ENCODE assay signal across 1 cellular context in the genomic region with DNA sequence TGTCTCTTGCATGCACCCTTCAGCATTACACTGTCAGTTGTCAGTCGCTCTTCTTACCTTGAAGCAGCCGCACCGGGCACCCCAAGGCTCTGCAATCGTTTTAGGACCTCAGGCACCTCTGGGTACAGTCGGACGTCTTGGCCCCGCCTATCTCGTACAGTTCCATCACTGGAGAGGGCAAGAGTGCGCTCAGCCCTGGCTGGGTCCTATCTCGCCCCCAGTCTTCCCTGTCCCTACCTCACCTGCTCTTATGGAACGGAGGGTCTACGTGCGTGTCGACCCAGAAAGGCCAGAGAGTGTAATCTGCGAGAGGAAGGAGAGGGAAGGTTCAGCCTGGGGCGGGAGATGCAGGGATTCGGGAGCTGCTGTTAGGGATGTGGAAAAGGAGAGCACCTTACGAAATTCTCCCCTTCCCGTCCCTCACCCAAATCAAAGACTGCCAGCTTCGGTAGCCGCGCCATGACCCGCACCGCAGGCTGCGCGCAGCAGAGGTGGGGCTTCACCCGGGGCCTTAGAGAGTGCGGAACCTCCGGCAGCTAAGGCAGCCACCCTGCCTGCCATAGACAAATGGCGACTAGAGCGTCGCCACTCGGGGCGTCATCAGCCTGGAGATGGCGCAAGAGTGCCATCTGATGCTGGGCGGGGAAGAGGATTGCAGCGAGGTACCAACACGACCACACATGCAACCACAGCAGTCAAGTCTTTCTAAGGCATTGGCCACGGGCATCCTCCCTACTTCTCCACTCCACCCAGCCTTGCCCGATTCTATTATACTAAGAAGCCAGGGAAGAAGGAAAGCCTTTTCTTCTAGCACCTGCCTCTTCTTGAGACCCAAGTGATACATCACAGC.
TF ChIP-seq lines count a peak whose summit lies in the region.

Gene MDP1, minus strand, starts transcription at position 572 of the 850 bp plus-strand sequence. Its CDS starts 111 bp downstream, at position 461.

TF ChIP-seq in K562, 482 proteins besides CTCF, POLR2A, EP300 and RAD21 (continued from another document and continues in another):
- no peak for TF ChIP-seq RBM15 (IDR thresholded peaks at IDR 0.05; ENCODE audit: insufficient read depth, low read length)
- no peak for TF ChIP-seq ARID1B (IDR thresholded peaks at IDR 0.05)
- no peak for TF ChIP-seq ZNF197 (CRISPR knock-in tag; IDR thresholded peaks at IDR 0.05; ENCODE audit: low read depth)
- no peak for TF ChIP-seq ELF4 (CRISPR knock-in tag; IDR thresholded peaks at IDR 0.05)
- peak in 1 of 2 experiments; percentile 69; a peak in 1 of 4 replicates for TF ChIP-seq SIN3A (IDR thresholded peaks at IDR 0.05; ENCODE audit: borderline replicate concordance in 2 of 2, control insufficient read depth in 1 of 2, low read depth in 2 of 2, low read length in 2 of 2)
- TF ChIP-seq RFX5 (IDR thresholded peaks at IDR 0.05; ENCODE audit: low read depth, low read length), result no peak
- no peak for TF ChIP-seq HNRNPK (IDR thresholded peaks at IDR 0.05; ENCODE audit: low read depth, low read length, poor library complexity, severe bottlenecking)
- no peak for TF ChIP-seq ZNF561 (CRISPR knock-in tag; conservative IDR thresholded peaks at IDR 0.05)
- TF ChIP-seq ZFX (CRISPR knock-in tag; IDR thresholded peaks at IDR 0.05), result peak; percentile 73
- TF ChIP-seq, protein P1, sequence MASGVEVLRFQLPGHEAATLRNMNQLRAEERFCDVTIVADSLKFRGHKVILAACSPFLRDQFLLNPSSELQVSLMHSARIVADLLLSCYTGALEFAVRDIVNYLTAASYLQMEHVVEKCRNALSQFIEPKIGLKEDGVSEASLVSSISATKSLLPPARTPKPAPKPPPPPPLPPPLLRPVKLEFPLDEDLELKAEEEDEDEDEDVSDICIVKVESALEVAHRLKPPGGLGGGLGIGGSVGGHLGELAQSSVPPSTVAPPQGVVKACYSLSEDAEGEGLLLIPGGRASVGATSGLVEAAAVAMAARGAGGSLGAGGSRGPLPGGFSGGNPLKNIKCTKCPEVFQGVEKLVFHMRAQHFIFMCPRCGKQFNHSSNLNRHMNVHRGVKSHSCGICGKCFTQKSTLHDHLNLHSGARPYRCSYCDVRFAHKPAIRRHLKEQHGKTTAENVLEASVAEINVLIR (CRISPR knock-in tag; IDR thresholded peaks at IDR 0.05), result peak; percentile 82
- TF ChIP-seq SMAD2 (IDR thresholded peaks at IDR 0.05; ENCODE audit: low read depth, low read length), result no peak
- no peak for TF ChIP-seq HBP1 (CRISPR knock-in tag; IDR thresholded peaks at IDR 0.05)
- no peak for TF ChIP-seq STAG1 (CRISPR knock-in tag; IDR thresholded peaks at IDR 0.05; ENCODE audit: borderline replicate concordance)
- no peak for TF ChIP-seq SETDB1 (IDR thresholded peaks at IDR 0.05; ENCODE audit: low read length)
- TF ChIP-seq SMARCA4 (IDR thresholded peaks at IDR 0.05), result no peak
- no peak for TF ChIP-seq ZBED1 (IDR thresholded peaks at IDR 0.05)
- no peak for TF ChIP-seq BMI1 (IDR thresholded peaks at IDR 0.05; ENCODE audit: low read length)
- peak; percentile 59; the same call in 1 of the 2 replicates for TF ChIP-seq THAP12 (CRISPR knock-in tag; IDR thresholded peaks at IDR 0.05)
- TF ChIP-seq ASH1L (IDR thresholded peaks at IDR 0.05; ENCODE audit: borderline replicate concordance, low read depth, partially characterized antibody), result no peak
- no peak for TF ChIP-seq ZKSCAN8 (CRISPR knock-in tag; IDR thresholded peaks at IDR 0.05)
- TF ChIP-seq, protein P2, sequence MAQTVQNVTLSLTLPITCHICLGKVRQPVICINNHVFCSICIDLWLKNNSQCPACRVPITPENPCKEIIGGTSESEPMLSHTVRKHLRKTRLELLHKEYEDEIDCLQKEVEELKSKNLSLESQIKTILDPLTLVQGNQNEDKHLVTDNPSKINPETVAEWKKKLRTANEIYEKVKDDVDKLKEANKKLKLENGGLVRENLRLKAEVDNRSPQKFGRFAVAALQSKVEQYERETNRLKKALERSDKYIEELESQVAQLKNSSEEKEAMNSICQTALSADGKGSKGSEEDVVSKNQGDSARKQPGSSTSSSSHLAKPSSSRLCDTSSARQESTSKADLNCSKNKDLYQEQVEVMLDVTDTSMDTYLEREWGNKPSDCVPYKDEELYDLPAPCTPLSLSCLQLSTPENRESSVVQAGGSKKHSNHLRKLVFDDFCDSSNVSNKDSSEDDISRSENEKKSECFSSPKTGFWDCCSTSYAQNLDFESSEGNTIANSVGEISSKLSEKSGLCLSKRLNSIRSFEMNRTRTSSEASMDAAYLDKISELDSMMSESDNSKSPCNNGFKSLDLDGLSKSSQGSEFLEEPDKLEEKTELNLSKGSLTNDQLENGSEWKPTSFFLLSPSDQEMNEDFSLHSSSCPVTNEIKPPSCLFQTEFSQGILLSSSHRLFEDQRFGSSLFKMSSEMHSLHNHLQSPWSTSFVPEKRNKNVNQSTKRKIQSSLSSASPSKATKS (CRISPR knock-in tag; IDR thresholded peaks at IDR 0.05), result no peak
- no peak for TF ChIP-seq NR2C2 (CRISPR knock-in tag; IDR thresholded peaks at IDR 0.05)
- no peak; the same call in 1 of the 2 replicates for TF ChIP-seq NR2C2 (tag; IDR thresholded peaks at IDR 0.05)
- TF ChIP-seq, protein P3, sequence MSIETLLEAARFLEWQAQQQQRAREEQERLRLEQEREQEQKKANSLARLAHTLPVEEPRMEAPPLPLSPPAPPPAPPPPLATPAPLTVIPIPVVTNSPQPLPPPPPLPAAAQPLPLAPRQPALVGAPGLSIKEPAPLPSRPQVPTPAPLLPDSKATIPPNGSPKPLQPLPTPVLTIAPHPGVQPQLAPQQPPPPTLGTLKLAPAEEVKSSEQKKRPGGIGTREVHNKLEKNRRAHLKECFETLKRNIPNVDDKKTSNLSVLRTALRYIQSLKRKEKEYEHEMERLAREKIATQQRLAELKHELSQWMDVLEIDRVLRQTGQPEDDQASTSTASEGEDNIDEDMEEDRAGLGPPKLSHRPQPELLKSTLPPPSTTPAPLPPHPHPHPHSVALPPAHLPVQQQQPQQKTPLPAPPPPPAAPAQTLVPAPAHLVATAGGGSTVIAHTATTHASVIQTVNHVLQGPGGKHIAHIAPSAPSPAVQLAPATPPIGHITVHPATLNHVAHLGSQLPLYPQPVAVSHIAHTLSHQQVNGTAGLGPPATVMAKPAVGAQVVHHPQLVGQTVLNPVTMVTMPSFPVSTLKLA (conservative IDR thresholded peaks at IDR 0.05), result peak; percentile 22 to 59; a peak in 1 of 4 replicates
- TF ChIP-seq FOSL1 (tag; conservative IDR thresholded peaks at IDR 0.05), result no peak; the same call in 1 of the 2 replicates
- no peak for TF ChIP-seq U2AF1 (optimal IDR thresholded peaks at IDR 0.05; ENCODE audit: low read depth, low read length)
- TF ChIP-seq ZNF592 (IDR thresholded peaks at IDR 0.05), result no peak
- no peak for TF ChIP-seq ZNF76 (CRISPR knock-in tag; IDR thresholded peaks at IDR 0.05; ENCODE audit: borderline replicate concordance)
- no peak for TF ChIP-seq ZNF668 (CRISPR knock-in tag; IDR thresholded peaks at IDR 0.05)
- no peak for TF ChIP-seq TOE1 (IDR thresholded peaks at IDR 0.05; ENCODE audit: borderline replicate concordance)
- TF ChIP-seq TOE1 (CRISPR knock-in tag; IDR thresholded peaks at IDR 0.05; ENCODE audit: borderline replicate concordance, low read depth), result no peak
- TF ChIP-seq U2AF2 (optimal IDR thresholded peaks at IDR 0.05; ENCODE audit: low read depth, low read length), result no peak
- TF ChIP-seq, protein P4, sequence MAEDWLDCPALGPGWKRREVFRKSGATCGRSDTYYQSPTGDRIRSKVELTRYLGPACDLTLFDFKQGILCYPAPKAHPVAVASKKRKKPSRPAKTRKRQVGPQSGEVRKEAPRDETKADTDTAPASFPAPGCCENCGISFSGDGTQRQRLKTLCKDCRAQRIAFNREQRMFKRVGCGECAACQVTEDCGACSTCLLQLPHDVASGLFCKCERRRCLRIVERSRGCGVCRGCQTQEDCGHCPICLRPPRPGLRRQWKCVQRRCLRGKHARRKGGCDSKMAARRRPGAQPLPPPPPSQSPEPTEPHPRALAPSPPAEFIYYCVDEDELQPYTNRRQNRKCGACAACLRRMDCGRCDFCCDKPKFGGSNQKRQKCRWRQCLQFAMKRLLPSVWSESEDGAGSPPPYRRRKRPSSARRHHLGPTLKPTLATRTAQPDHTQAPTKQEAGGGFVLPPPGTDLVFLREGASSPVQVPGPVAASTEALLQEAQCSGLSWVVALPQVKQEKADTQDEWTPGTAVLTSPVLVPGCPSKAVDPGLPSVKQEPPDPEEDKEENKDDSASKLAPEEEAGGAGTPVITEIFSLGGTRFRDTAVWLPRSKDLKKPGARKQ (CRISPR knock-in tag; IDR thresholded peaks at IDR 0.05), result no peak
- TF ChIP-seq, protein P5, sequence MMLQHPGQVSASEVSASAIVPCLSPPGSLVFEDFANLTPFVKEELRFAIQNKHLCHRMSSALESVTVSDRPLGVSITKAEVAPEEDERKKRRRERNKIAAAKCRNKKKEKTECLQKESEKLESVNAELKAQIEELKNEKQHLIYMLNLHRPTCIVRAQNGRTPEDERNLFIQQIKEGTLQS (IDR thresholded peaks at IDR 0.05), result peak; percentile 53
- TF ChIP-seq, protein P5 (CRISPR knock-in tag; conservative IDR thresholded peaks at IDR 0.05), result no peak
- TF ChIP-seq KAT2B (IDR thresholded peaks at IDR 0.05; ENCODE audit: low read depth, low read length), result no peak
- TF ChIP-seq ADNP (tag; IDR thresholded peaks at IDR 0.05), result no peak
- TF ChIP-seq ZNF140 (CRISPR knock-in tag; IDR thresholded peaks at IDR 0.05), result no peak
- TF ChIP-seq ZNF277 (CRISPR knock-in tag; IDR thresholded peaks at IDR 0.05; ENCODE audit: borderline replicate concordance), result no peak
- peak; percentile 34 for TF ChIP-seq CCNT2 (IDR thresholded peaks at IDR 0.05; ENCODE audit: borderline replicate concordance, extremely low read depth, insufficient read length, low read depth, low read length)
- no peak for TF ChIP-seq DNMT1 (IDR thresholded peaks at IDR 0.05)
- TF ChIP-seq CREBBP (IDR thresholded peaks at IDR 0.05; ENCODE audit: low read depth, low read length), result no peak
- no peak for TF ChIP-seq HIVEP1 (CRISPR knock-in tag; IDR thresholded peaks at IDR 0.05)
